In genomic region chr9:84139296-84140100, GRCh38 we compare ENCODE assay signal across 8 cellular contexts.
DNase-seq lines count a peak whose midpoint lies in the region; ATAC-seq and TF ChIP-seq lines count a peak whose summit lies in the region.

No MANE protein-coding gene starts in this region.

- no peak for ATAC-seq in stimulated activated naive CD8-positive, alpha-beta T cell treated with anti-CD3 and anti-CD28 coated beads, Interleukin-15, Interleukin-2, amounts not matched to agents 100 U/mL and 50 U/mL, for 24 hours
- ATAC-seq in stimulated activated effector memory CD8-positive, alpha-beta T cell treated with anti-CD3 and anti-CD28 coated beads, Interleukin-12 subunit alpha, Interleukin-12 subunit beta, amount 100 ng/mL, for 72 hours, result no peak
- ATAC-seq in HG02870 (IDR thresholded peaks at IDR 0.05; ENCODE audit: unreplicated experiment), result no peak

- H3K27me3 Mint-ChIP-seq in stimulated activated naive CD8-positive, alpha-beta T cell treated with anti-CD3 and anti-CD28 coated beads, Interleukin-15, Interleukin-2, amounts not matched to agents 100 ng/mL and 50 ng/mL, for 24 hours, result peaks cover 56% of the 10 kb centered on the region

- no peaks in the 10 kb centered on the region for H3K9me3 Mint-ChIP-seq in stimulated activated naive CD8-positive, alpha-beta T cell treated with anti-CD3 and anti-CD28 coated beads, Interleukin-15, Interleukin-2, amounts not matched to agents 100 ng/mL and 50 ng/mL, for 24 hours
- H3K9me3 Mint-ChIP-seq in stimulated activated effector memory CD8-positive, alpha-beta T cell treated with anti-CD3 and anti-CD28 coated beads, Interleukin-12 subunit alpha, Interleukin-12 subunit beta, amount 100 ng/mL, for 72 hours, result no peaks in the 10 kb centered on the region

- DNase-seq in stimulated activated naive CD8-positive, alpha-beta T cell treated with anti-CD3 and anti-CD28 coated beads, Interleukin-15, Interleukin-2, amounts not matched to agents 100 U/mL and 50 U/mL, for 24 hours, result no peak
- DNase-seq in OCI-M1 (lab: John Stamatoyannopoulos, UW), result peak; percentile 12
- peak; percentile 84 for DNase-seq in fibroblast of pulmonary artery (ENCODE audit: low read depth)
- DNase-seq in stimulated activated effector memory CD8-positive, alpha-beta T cell treated with anti-CD3 and anti-CD28 coated beads, Interleukin-12 subunit alpha, Interleukin-12 subunit beta, amount 100 ng/mL, for 72 hours (ENCODE audit: low spot score in 2 of 2), result no peak
- no peak for DNase-seq in effector CD4-positive, alpha-beta T cell
- DNase-seq in effector CD8-positive, alpha-beta T cell (lab: John Stamatoyannopoulos, UW), result no peak

- no peaks in the 10 kb centered on the region for H3K36me3 Mint-ChIP-seq in stimulated activated naive CD8-positive, alpha-beta T cell treated with anti-CD3 and anti-CD28 coated beads, Interleukin-15, Interleukin-2, amounts not matched to agents 100 ng/mL and 50 ng/mL, for 24 hours (ENCODE audit: low read depth)
- no peaks in the 10 kb centered on the region for H3K36me3 Mint-ChIP-seq in stimulated activated effector memory CD8-positive, alpha-beta T cell treated with anti-CD3 and anti-CD28 coated beads, Interleukin-12 subunit alpha, Interleukin-12 subunit beta, amount 100 ng/mL, for 72 hours

- H3K27ac Mint-ChIP-seq in stimulated activated naive CD8-positive, alpha-beta T cell treated with anti-CD3 and anti-CD28 coated beads, Interleukin-15, Interleukin-2, amounts not matched to agents 100 ng/mL and 50 ng/mL, for 24 hours, result no peak overlapping the region
- H3K27ac Mint-ChIP-seq in stimulated activated effector memory CD8-positive, alpha-beta T cell treated with anti-CD3 and anti-CD28 coated beads, Interleukin-12 subunit alpha, Interleukin-12 subunit beta, amount 100 ng/mL, for 72 hours, result no peak overlapping the region

- no peak for TF ChIP-seq CTCF in fibroblast of pulmonary artery (IDR thresholded peaks at IDR 0.05; ENCODE audit: low read length, missing control alignments)

- peaks cover 6% of the 10 kb centered on the region for H3K4me1 Mint-ChIP-seq in stimulated activated naive CD8-positive, alpha-beta T cell treated with anti-CD3 and anti-CD28 coated beads, Interleukin-15, Interleukin-2, amounts not matched to agents 100 ng/mL and 50 ng/mL, for 24 hours (ENCODE audit: low read depth)
- H3K4me1 Mint-ChIP-seq in stimulated activated effector memory CD8-positive, alpha-beta T cell treated with anti-CD3 and anti-CD28 coated beads, Interleukin-12 subunit alpha, Interleukin-12 subunit beta, amount 100 ng/mL, for 72 hours, result peaks cover 17% of the 10 kb centered on the region

- H3K4me3 ChIP-seq in fibroblast of pulmonary artery (replicated peaks; ENCODE audit: low read depth, low read length), result no peak overlapping the region

- H3K4me3 Mint-ChIP-seq in stimulated activated naive CD8-positive, alpha-beta T cell treated with anti-CD3 and anti-CD28 coated beads, Interleukin-15, Interleukin-2, amounts not matched to agents 100 ng/mL and 50 ng/mL, for 24 hours, result peak overlapping the region; percentile 2
- H3K4me3 Mint-ChIP-seq in stimulated activated effector memory CD8-positive, alpha-beta T cell treated with anti-CD3 and anti-CD28 coated beads, Interleukin-12 subunit alpha, Interleukin-12 subunit beta, amount 100 ng/mL, for 72 hours, result peak overlapping the region; percentile 74

Comparison
In these comparisons a context has a peak if more than half of its experiments do, and no peak if none do; other contexts are left out.
1. DNase-seq: peak in OCI-M1 (single experiment) and fibroblast of pulmonary artery (single experiment); none in stimulated activated naive CD8-positive, alpha-beta T cell treated with anti-CD3 and anti-CD28 coated beads, Interleukin-15, Interleukin-2, amounts not matched to agents 100 U/mL and 50 U/mL, for 24 hours (single experiment), stimulated activated effector memory CD8-positive, alpha-beta T cell treated with anti-CD3 and anti-CD28 coated beads, Interleukin-12 subunit alpha, Interleukin-12 subunit beta, amount 100 ng/mL, for 72 hours (0 of 2), effector CD4-positive, alpha-beta T cell (single experiment) and effector CD8-positive, alpha-beta T cell (single experiment).